In genomic region chr6:71649893-71650292, GRCh38 we compare ENCODE assay signal across 27 cellular contexts.
"Had no signal": no experiment of that assay in that cellular context is flagged by ENCODE, and none has a peak within 500 bp of the region (broad histone marks: within the 10 kb centered on the region; RNA-seq: fewer than 3 reads in every experiment).

No MANE protein-coding gene starts in this region.

- H3K4me1 ChIP-seq: ascending aorta had no signal

- H3K9ac ChIP-seq: SK-N-SH had no signal

- H3K27me3 ChIP-seq: ascending aorta, cardiac muscle cell, MG63 had no signal

- H3K36me3 ChIP-seq: ascending aorta, cardiac muscle cell had no signal

- H3K4me3 ChIP-seq: ascending aorta, cardiac muscle cell, MG63 had no signal

- H3K9me3 ChIP-seq: SK-N-SH had no signal

- DNase-seq: activated CD4-positive, alpha-beta T cell treated with anti-CD3 and anti-CD28 coated beads for 36 hours; activated CD4-positive, alpha-beta T cell treated with anti-CD3 and anti-CD28 coated beads, Interleukin-2, amount 10 ng/mL, durations not matched to agents 7 days and 5 days; activated CD4-positive, alpha-beta T cell treated with anti-CD3 and anti-CD28 coated beads, Interleukin-2, amount 50 U/mL, for 48 hours; activated CD8-positive, alpha-beta T cell treated with anti-CD3 and anti-CD28 coated beads, Interleukin-2, amount 10 ng/mL, durations not matched to agents 7 days and 5 days; activated gamma-delta T cell; activated naive CD4-positive, alpha-beta T cell treated with Interleukin-2 at 50 U/mL for 16 hours; activated naive CD8-positive, alpha-beta T cell treated with anti-CD3 and anti-CD28 coated beads, Interleukin-2, amount 10 ng/mL, durations not matched to agents 7 days and 5 days; activated T-cell treated with anti-CD3 and anti-CD28 coated beads, Interleukin-2, amount 50 U/mL, for 24 hours; amygdala; Kasumi-1; KG1; MG63; NCI-H1048; NCI-H1417; NCI-H146; NCI-H187; NCI-H2029 treated with DMSO at 0.1 percent for 48 hours; NCI-H2107; NCI-H226; NCI-H446 treated with DMSO at 0.1 percent for 48 hours; NCI-H524; NCI-H69; OCI-M1; Right ventricle myocardium superior; SK-N-SH had no signal

- H3K27ac ChIP-seq: ascending aorta, cardiac muscle cell had no signal

- H3K4me2 ChIP-seq: SK-N-SH had no signal
